In the genomic region with DNA sequence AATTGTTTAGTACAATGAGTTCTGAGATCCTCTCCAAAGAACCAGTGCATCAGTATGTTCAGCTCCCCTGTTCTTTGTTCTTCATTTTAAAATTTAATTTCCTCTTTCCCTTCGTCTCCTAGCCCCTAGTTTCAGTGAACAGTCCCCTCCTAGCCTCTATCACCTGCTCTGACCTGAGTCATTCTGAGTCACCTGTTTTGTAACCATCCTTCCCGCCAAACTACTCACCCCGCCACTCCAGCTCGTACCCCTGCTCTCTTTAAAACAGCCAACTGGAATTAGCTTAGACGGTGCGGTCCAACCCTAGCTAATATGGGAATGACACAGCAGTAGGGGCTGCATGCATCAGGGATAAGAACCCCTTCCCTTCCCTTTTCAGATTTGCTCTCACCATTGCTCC, we compare ENCODE assay signal across 17 cellular contexts. TPM values are rescaled to one million over a fixed set of nuclear protein-coding genes. Genes with fewer than 3 reads are reported as not detected.
DNase-seq lines count a peak whose midpoint lies in the region; TF ChIP-seq lines count a peak whose summit lies in the region.
"Had no signal": no experiment of that assay in that cellular context is flagged by ENCODE, and none has a peak within 500 bp of the region (broad histone marks: within the 10 kb centered on the region; RNA-seq: fewer than 3 reads in every experiment).

No MANE protein-coding gene starts in this region.

- no peaks in the 10 kb centered on the region for H3K27me3 Mint-ChIP-seq in H9 (ENCODE audit: low read depth)
- no peaks in the 10 kb centered on the region for H3K27me3 Mint-ChIP-seq in endodermal cell (ENCODE audit: insufficient read depth)
- H3K27me3 Mint-ChIP-seq in progenitor cell of endocrine pancreas, result no peaks in the 10 kb centered on the region
- H3K27me3 Mint-ChIP-seq: CD4-positive, alpha-beta memory T cell had no signal

- DNase-seq in H9, result no peak
- peak; percentile 19 for DNase-seq in LHCN-M2 (ENCODE audit: low read depth)
- DNase-seq in endodermal cell, result peak; percentile 29
- DNase-seq in progenitor cell of endocrine pancreas (ENCODE audit: low spot score, unreplicated experiment), result no peak
- no peak for DNase-seq in NCI-H524 (lab: John Stamatoyannopoulos, UW)
- no peak for DNase-seq in erythroblast (lab: John Stamatoyannopoulos, UW)
- no peak for DNase-seq in HCEC 1CT
- DNase-seq: BE2C; CD4-positive, alpha-beta memory T cell; DND-41; NCI-H187; NK-92 treated with Interleukin-12 subunit alpha and Interleukin-12 subunit beta, amount 100 ng/mL, for 24 hours; SW 1271 had no signal

- H3K4me1 ChIP-seq in H9 (ENCODE audit: insufficient read depth, low read length) (no peaks in the 10 kb centered on the region; the same call in 1 of the 2 replicates), endodermal cell (ENCODE audit: control insufficient read depth, insufficient read depth, low read length) (peaks cover 11% of the 10 kb centered on the region)
- H3K4me1 ChIP-seq: BE2C, SJSA1 had no signal

- H3K4me3 Mint-ChIP-seq in H9 (no peak overlapping the region), endodermal cell (no peak overlapping the region), progenitor cell of endocrine pancreas (ENCODE audit: low read depth) (no peak overlapping the region)
- H3K4me3 Mint-ChIP-seq: CD4-positive, alpha-beta memory T cell had no signal

- H3K9ac ChIP-seq in H9 (ENCODE audit: extremely low read depth, insufficient read length, low read length) (no peak overlapping the region), endodermal cell (ENCODE audit: extremely low read depth, low read length, poor library complexity, severe bottlenecking) (no peak overlapping the region)

- H3K4me3 ChIP-seq in endodermal cell (ENCODE audit: low read length), result no peak overlapping the region
- H3K4me3 ChIP-seq: GM12878, SJSA1 had no signal

- H3K4me1 Mint-ChIP-seq in H9, result peaks cover 27 to 37% of the 10 kb centered on the region in 2 experiments
- H3K4me1 Mint-ChIP-seq in endodermal cell, result peaks cover 47% of the 10 kb centered on the region
- peaks cover 44% of the 10 kb centered on the region for H3K4me1 Mint-ChIP-seq in progenitor cell of endocrine pancreas (ENCODE audit: low read depth)
- H3K4me1 Mint-ChIP-seq: CD4-positive, alpha-beta memory T cell had no signal

- no peak overlapping the region for H2AFZ ChIP-seq in H9 (ENCODE audit: low read length)

- no CpG with 5 or more reads among the region's 6 CpGs for WGBS in H9 (ENCODE audit: extremely low coverage, insufficient read length, low lambda C conversion rate)
- 79 to 100% methylated on average over 1 to 6 of the region's 6 CpGs for WGBS in endodermal cell (ENCODE audit: insufficient coverage in 1 of 2, insufficient read length in 1 of 2), 2 experiments

- no peaks in the 10 kb centered on the region for H3K79me1 ChIP-seq in H9 (ENCODE audit: insufficient read depth, low read depth, low read length, poor library complexity, severe bottlenecking)

- H3K23me2 ChIP-seq in H9 (ENCODE audit: insufficient read length, low read depth, low read length, poor library complexity, severe bottlenecking), result no peaks in the 10 kb centered on the region

- H3K36me3 Mint-ChIP-seq in H9 (ENCODE audit: insufficient read depth in 1 of 3, low read depth in 3 of 3), result peaks cover 9 to 13% (median 13%) of the 10 kb centered on the region in 3 experiments; a peak in 4 of 7 replicates
- peaks cover 56% of the 10 kb centered on the region for H3K36me3 Mint-ChIP-seq in endodermal cell (ENCODE audit: low read depth)
- no peaks in the 10 kb centered on the region for H3K36me3 Mint-ChIP-seq in progenitor cell of endocrine pancreas (ENCODE audit: insufficient read depth)
- H3K36me3 Mint-ChIP-seq: CD4-positive, alpha-beta memory T cell had no signal

- H3K9me3 ChIP-seq in H9 (ENCODE audit: control insufficient read depth, low read depth, low read length) (no peaks in the 10 kb centered on the region), endodermal cell (ENCODE audit: control insufficient read depth, low read length) (peaks cover 20% of the 10 kb centered on the region)
- H3K9me3 ChIP-seq: BE2C, SJSA1 had no signal

- H4K20me1 ChIP-seq in H9 (ENCODE audit: control insufficient read depth, insufficient read depth, insufficient read length), result no peaks in the 10 kb centered on the region

- no peak overlapping the region for H3T11ph ChIP-seq in H9 (ENCODE audit: low read length)

- H3K79me2 ChIP-seq in H9 (ENCODE audit: insufficient read depth, low read length), result no peaks in the 10 kb centered on the region

- peaks cover 39% of the 10 kb centered on the region for H3K36me3 ChIP-seq in endodermal cell (ENCODE audit: control insufficient read depth, insufficient read depth, low read length)
- H3K36me3 ChIP-seq: BE2C, SJSA1 had no signal

- H2AK5ac ChIP-seq in H9 (ENCODE audit: insufficient read length, low read length), result no peak overlapping the region

- H3K14ac ChIP-seq in H9 (ENCODE audit: insufficient read depth, low read length), result no peak overlapping the region

- no peak for TF ChIP-seq CTCF in H9 (conservative IDR thresholded peaks at IDR 0.05)
- no peak for TF ChIP-seq CTCF in endodermal cell (conservative IDR thresholded peaks at IDR 0.05)
- TF ChIP-seq CTCF in progenitor cell of endocrine pancreas (IDR thresholded peaks at IDR 0.05; ENCODE audit: unreplicated experiment), result no peak

- H4K91ac ChIP-seq in H9 (ENCODE audit: insufficient read length, low read depth, low read length), result no peak overlapping the region

- no peak overlapping the region for H3K56ac ChIP-seq in H9 (ENCODE audit: insufficient read length, low read depth, low read length)

- H3K9me3 Mint-ChIP-seq in H9 (peaks cover 0 to 6% of the 10 kb centered on the region in 2 experiments; a peak in 2 of 5 replicates), endodermal cell (peaks cover 2% of the 10 kb centered on the region), progenitor cell of endocrine pancreas (ENCODE audit: low read depth) (peaks cover 4% of the 10 kb centered on the region)
- H3K9me3 Mint-ChIP-seq: CD4-positive, alpha-beta memory T cell had no signal

- H3K4ac ChIP-seq in H9 (ENCODE audit: low read depth, low read length), result no peak overlapping the region

- H2BK120ac ChIP-seq in H9 (ENCODE audit: low read depth, low read length, poor library complexity, severe bottlenecking), result no peak overlapping the region

- no peak overlapping the region for H3K4me2 ChIP-seq in H9 (ENCODE audit: insufficient read depth, insufficient read length, low read length)

- no peak overlapping the region for H2BK20ac ChIP-seq in H9 (ENCODE audit: low read depth, low read length, poor library complexity, severe bottlenecking)

- H2BK12ac ChIP-seq in H9 (ENCODE audit: insufficient read length, low read depth, low read length), result no peak overlapping the region

- H2BK5ac ChIP-seq in H9 (ENCODE audit: insufficient read length, low read length), result no peak overlapping the region

- H3K27ac Mint-ChIP-seq in H9 (peak overlapping the region in 2 of 3 experiments; percentile 2 to 25; a peak in 1 of 7 replicates), endodermal cell (peak overlapping the region; percentile 55), progenitor cell of endocrine pancreas (peak overlapping the region; percentile 42)

- H4K5ac ChIP-seq in H9 (ENCODE audit: insufficient read length, low read depth, low read length), result no peak overlapping the region

- H3K23ac ChIP-seq in H9 (ENCODE audit: insufficient read length, low read depth, low read length), result no peak overlapping the region

- no peak for TF ChIP-seq POLR2A in erythroblast (IDR thresholded peaks at IDR 0.05; ENCODE audit: low read length)

- no peaks in the 10 kb centered on the region for H3K27me3 ChIP-seq in H9 (ENCODE audit: insufficient read depth, low read length)
- no peaks in the 10 kb centered on the region for H3K27me3 ChIP-seq in endodermal cell (ENCODE audit: control insufficient read depth, insufficient read depth, low read length, poor library complexity, severe bottlenecking)
- H3K27me3 ChIP-seq: BE2C, SJSA1 had no signal

- H4K8ac ChIP-seq in H9 (replicated peaks; ENCODE audit: insufficient read length, low read depth, low read length), result no peak overlapping the region

- H2BK15ac ChIP-seq in H9 (ENCODE audit: low read depth, low read length), result no peak overlapping the region

- H3K27ac ChIP-seq in H9 (ENCODE audit: insufficient read length, low read depth, low read length), result no peak overlapping the region
- no peak overlapping the region for H3K27ac ChIP-seq in endodermal cell (ENCODE audit: low read depth, low read length)
- H3K27ac ChIP-seq: SJSA1 had no signal

- H3K18ac ChIP-seq in H9 (ENCODE audit: insufficient read length, low read depth, low read length), result no peak overlapping the region

RNA-seq across cellular contexts. Expression of gene ERVH48-1, which starts 16.8 kb away (rescaled TPM):
- total RNA-seq in H9 (2021) (234 and 238 TPM in 2 replicates), LHCN-M2 (2014; rRNA removed) (not detected in 2 replicates), endodermal cell (100 to 1,000 TPM in 1 of 2 donors, 10 to 100 TPM in 1; 34.0 to 186 TPM), progenitor cell of endocrine pancreas (0.91 and 1.5 TPM in 2 replicates)
- polyA plus RNA-seq in LHCN-M2 (2012), result not detected
- 15.1 TPM for polyA plus RNA-seq in endodermal cell (2013, experiment 1 of 2)
- 15.2 TPM for polyA plus RNA-seq in endodermal cell (2013, experiment 2 of 2)
- total RNA-seq: CD4-positive, alpha-beta memory T cell; GM12878; H4; RPMI7951; SJSA1 had no signal
- polyA plus RNA-seq: CD4-positive, alpha-beta memory T cell had no signal

RNA-seq across cellular contexts. Expression of gene PKNOX1, which starts 32.1 kb away (rescaled TPM):
- total RNA-seq in H9 (2021), result 38.1 and 43.4 TPM in 2 replicates
- total RNA-seq in LHCN-M2 (2014; rRNA removed), result 18.7 and 22.6 TPM in 2 replicates
- polyA plus RNA-seq in LHCN-M2 (2012), result 15.4 TPM
- 10 to 100 TPM; 25.9 to 29.9 TPM for total RNA-seq in endodermal cell
- polyA plus RNA-seq in endodermal cell (2013, experiment 1 of 2), result 18.6 TPM
- polyA plus RNA-seq in endodermal cell (2013, experiment 2 of 2), result 17.6 TPM
- total RNA-seq in progenitor cell of endocrine pancreas, result 27.7 and 30.1 TPM in 2 replicates

RNA-seq across cellular contexts. Expression of gene NDUFV3, which starts 49.1 kb away (rescaled TPM):
- total RNA-seq in H9 (2021), result 32.6 and 35.6 TPM in 2 replicates
- 62.0 and 63.3 TPM in 2 replicates for total RNA-seq in LHCN-M2 (2014; rRNA removed)
- 37.0 TPM for polyA plus RNA-seq in LHCN-M2 (2012)
- 10 to 100 TPM; 25.8 to 27.2 TPM for total RNA-seq in endodermal cell
- polyA plus RNA-seq in endodermal cell (2013, experiment 1 of 2), result 23.5 TPM
- 24.3 TPM for polyA plus RNA-seq in endodermal cell (2013, experiment 2 of 2)
- 31.2 and 34.1 TPM in 2 replicates for total RNA-seq in progenitor cell of endocrine pancreas

Comparison
In these comparisons a context has a peak if more than half of its experiments do, and no peak if none do; other contexts are left out.
1. DNase-seq: peak in LHCN-M2 (single experiment) and endodermal cell (single experiment); none in H9 (single experiment), progenitor cell of endocrine pancreas (single experiment), NCI-H524 (0 of 2), erythroblast (0 of 2) and HCEC 1CT (single experiment).
2. RNA of gene ERVH48-1, which starts 16.8 kb away (total RNA-seq): 234 to 238 TPM in H9 and 34.0 to 186 TPM in endodermal cell; 0.91 to 1.5 TPM in progenitor cell of endocrine pancreas and not detected in LHCN-M2; every median in the first group is over 10 times any median in the second.
3. Peak in every context shown above with its lines, with median percentiles within 50 percentile points of each other: H3K27ac Mint-ChIP-seq.